Comparison of ENCODE assay signal across 16 cellular contexts in genomic region chr17:82890926-82891678, GRCh38. TPM values are rescaled to one million over a fixed set of nuclear protein-coding genes. Genes with fewer than 3 reads are reported as not detected.
DNase-seq lines count a peak whose midpoint lies in the region; ATAC-seq, FAIRE-seq and TF ChIP-seq lines count a peak whose summit lies in the region.
"Had no signal": no experiment of that assay in that cellular context is flagged by ENCODE, and none has a peak within 500 bp of the region (broad histone marks: within the 10 kb centered on the region; RNA-seq: fewer than 3 reads in every experiment).

No MANE protein-coding gene starts in this region.

- no TSS peak for BruUV-seq in K562 (replicated peaks; lab: Mats Ljungman, UMichigan)

- no peak overlapping the region for H3K4me2 ChIP-seq in K562 (ENCODE audit: insufficient read depth, low read length)

- H3K79me2 ChIP-seq in K562 (ENCODE audit: control insufficient read depth, insufficient read depth, low read length), result peaks cover 26% of the 10 kb centered on the region

- peaks cover 33% of the 10 kb centered on the region for H3K36me3 Mint-ChIP-seq in nephron (ENCODE audit: low read depth)

- H3K27ac Mint-ChIP-seq in nephron, result peak overlapping the region; percentile 86 to 92 (median 91)
- H3K27ac Mint-ChIP-seq: T-helper 1 cell treated with Interleukin-12 subunit alpha and Interleukin-12 subunit beta and Interleukin-4 antibody, amounts not matched to agents 30 μg/mL and 1 μg/mL, for 36 hours had no signal

- H3K27ac ChIP-seq in heart right ventricle, result peak overlapping the region in 8 of 10 donors; percentile 1 to 80 (median 53)
- H3K27ac ChIP-seq in K562 (ENCODE audit: extremely low read depth, low read depth, low read length), result no peak overlapping the region
- peak overlapping the region; percentile 86 for H3K27ac ChIP-seq in upper lobe of right lung
- H3K27ac ChIP-seq: thoracic aorta had no signal

- peak overlapping the region in 1 of 10 donors; percentile 7 for H3K4me3 ChIP-seq in heart right ventricle
- no peak overlapping the region for H3K4me3 ChIP-seq in K562
- H3K4me3 ChIP-seq in upper lobe of right lung, result no peak overlapping the region
- H3K4me3 ChIP-seq: HAP-1, thoracic aorta had no signal

- H3K9ac ChIP-seq in K562 (ENCODE audit: insufficient read depth in 1 of 2, low read depth in 2 of 2, low read length in 2 of 2), result 0 out of 4 replicates have a peak overlapping the region, but pooled peaks of 1 of the 2 experiments have one; percentile 39

- TF ChIP-seq POLR2A in K562 (conservative IDR thresholded peaks at IDR 0.05), result no peak

- H3K9me3 ChIP-seq in heart right ventricle, result no peaks in the 10 kb centered on the region
- no peaks in the 10 kb centered on the region for H3K9me3 ChIP-seq in K562 (replicated peaks; ENCODE audit: control insufficient read depth, insufficient read depth, low read depth, low read length)
- H3K9me3 ChIP-seq in upper lobe of right lung, result no peaks in the 10 kb centered on the region
- H3K9me3 ChIP-seq: HAP-1, thoracic aorta had no signal

- no peak for TF ChIP-seq EP300 in K562 (IDR thresholded peaks at IDR 0.05; ENCODE audit: low read length)

- ATAC-seq in heart right ventricle, result peak in 1 of 8 donors; percentile 34
- no peak for ATAC-seq in Right ventricle myocardium inferior
- no peak for ATAC-seq in K562
- ATAC-seq in upper lobe of right lung, result peak; percentile 0
- ATAC-seq in GM21619 (IDR thresholded peaks at IDR 0.05; ENCODE audit: unreplicated experiment), result no peak

- no peaks in the 10 kb centered on the region for H3K9me1 ChIP-seq in K562 (ENCODE audit: control insufficient read depth, insufficient read depth, low read length)

- 88 to 94% methylated on average over 29 of the region's 29 CpGs for WGBS in heart right ventricle, 2 donors
- 87% methylated on average over 27 of the region's 29 CpGs for WGBS in K562 (ENCODE audit: insufficient coverage, low coverage, missing lambda C conversion rate)

- in situ Hi-C loops in K562 (cut with MboI), result no loop called here

- FAIRE-seq in K562 (lab: Jason Lieb, UNC), result no peak
- FAIRE-seq: endothelial cell of umbilical vein had no signal

- H3K4me3 Mint-ChIP-seq in nephron, result peak overlapping the region; percentile 30 to 49 (median 37)
- H3K4me3 Mint-ChIP-seq: T-helper 1 cell treated with Interleukin-12 subunit alpha and Interleukin-12 subunit beta and Interleukin-4 antibody, amounts not matched to agents 30 μg/mL and 1 μg/mL, for 36 hours had no signal

- TF ChIP-seq RAD21 in K562 (CRISPR knock-in tag; conservative IDR thresholded peaks at IDR 0.05 in 1 of 2, IDR thresholded peaks at IDR 0.05 in 1 of 2), result no peak

- H3K36me3 ChIP-seq in heart right ventricle (peaks cover 0 to 49% (median 0%) of the 10 kb centered on the region in 9 donors), K562 (ENCODE audit: control insufficient read depth, insufficient read depth, low read length) (peaks cover 57% of the 10 kb centered on the region), upper lobe of right lung (no peaks in the 10 kb centered on the region)
- H3K36me3 ChIP-seq: thoracic aorta had no signal

- no peak overlapping the region for H2AFZ ChIP-seq in K562 (ENCODE audit: low read depth, low read length)

- H4K20me1 ChIP-seq in K562 (replicated peaks; ENCODE audit: control insufficient read depth, insufficient read depth, low read length), result no peaks in the 10 kb centered on the region

- H3K27me3 ChIP-seq in heart right ventricle (no peaks in the 10 kb centered on the region), K562 (ENCODE audit: control insufficient read depth in 2 of 2, insufficient read depth in 2 of 2, low read length in 2 of 2) (no peaks in the 10 kb centered on the region), upper lobe of right lung (no peaks in the 10 kb centered on the region)

- CTCF ChIA-PET in K562 (lab: Yijun Ruan, JAX; ENCODE audit: low intra/inter-chr PET ratio), result no interaction called here

- H3K4me1 ChIP-seq in heart right ventricle (peaks cover 14 to 73% (median 52%) of the 10 kb centered on the region in 9 donors), K562 (replicated peaks in 1 of 2; ENCODE audit: control insufficient read depth in 2 of 2, insufficient read depth in 2 of 2, low read length in 2 of 2) (peaks cover 13 to 42% of the 10 kb centered on the region in 2 experiments; a peak in 4 of 5 replicates), upper lobe of right lung (peaks cover 45% of the 10 kb centered on the region)
- H3K4me1 ChIP-seq: HAP-1 had no signal

- peak in 1 of 2 donors; percentile 8 for DNase-seq in heart right ventricle
- no peak for DNase-seq in Right ventricle myocardium inferior (ENCODE audit: missing footprints)
- no peak for DNase-seq in K562 (ENCODE audit: extremely low read depth in 1 of 4, low spot score in 3 of 4)
- DNase-seq in upper lobe of right lung, result no peak
- no peak for DNase-seq in mucosa of gallbladder (ENCODE audit: low spot score)
- no peak for DNase-seq in NCI-H82 (lab: John Stamatoyannopoulos, UW)
- DNase-seq: activated T-cell treated with anti-CD3 and anti-CD28 coated beads for 4 hours; islet precursor cell; stimulated activated CD4-positive, alpha-beta T cell treated with anti-CD3 and anti-CD28 coated beads, Interleukin-15, amount 100 ng/mL, for 24 hours had no signal

- H3K4me1 Mint-ChIP-seq in nephron, result peaks cover 69% of the 10 kb centered on the region

- intact Hi-C loops in heart right ventricle (cut with DNase I) (no loop called here), Right ventricle myocardium inferior (cut with DNase I) (no loop called here), K562 (cut with micrococcal nuclease) (no loop called here), upper lobe of right lung (cut with DNase I) (no loop called here)

- POLR2A ChIA-PET in K562 (lab: Yijun Ruan, JAX), result interaction anchor here (1.4 kb wide), 1 partner anchor 9 kb away, joined by 3 read pairs; no protein-coding TSS in a partner anchor

- H3K27me3 Mint-ChIP-seq in nephron (ENCODE audit: low read depth), result no peaks in the 10 kb centered on the region

- TF ChIP-seq CTCF in heart right ventricle (IDR thresholded peaks at IDR 0.05) (no peak), K562 (IDR thresholded peaks at IDR 0.05 in 2 of 3, conservative IDR thresholded peaks at IDR 0.05 in 1 of 3; ENCODE audit: insufficient read depth in 2 of 3, low read depth in 1 of 3, low read length in 3 of 3) (no peak), nephron (IDR thresholded peaks at IDR 0.05; ENCODE audit: unreplicated experiment in 3 of 3) (no peak), upper lobe of right lung (IDR thresholded peaks at IDR 0.05) (no peak)

- no peaks in the 10 kb centered on the region for H3K9me3 Mint-ChIP-seq in nephron
- H3K9me3 Mint-ChIP-seq: T-helper 1 cell treated with Interleukin-12 subunit alpha and Interleukin-12 subunit beta and Interleukin-4 antibody, amounts not matched to agents 30 μg/mL and 1 μg/mL, for 36 hours had no signal

RNA-seq across cellular contexts. Expression of gene ZNF750, which starts 51.3 kb away (rescaled TPM):
- total RNA-seq in heart right ventricle (under 1 TPM in 3 of 10 donors, not detected in 7; 0.11 to 0.20 (median 0.15) TPM), Right ventricle myocardium inferior (not detected), K562 (2014; rRNA removed) (not detected in 2 replicates), K562 (2014; rRNA removed; fragmentation: Illumina TruSeq; extraction: Trizol) (not detected in 2 replicates), K562 (2015; rRNA removed; fragmentation: Illumina TruSeq; extraction: Trizol) (not detected in 2 replicates), K562 (2021) (not detected in 2 replicates), upper lobe of right lung (5.6 TPM), mucosa of gallbladder (not detected)
- polyA plus RNA-seq in heart right ventricle (under 1 TPM; 0.14 to 0.15 TPM), K562 (2011; rRNA removed) (not detected in 2 replicates), K562 (2014; fragmentation: Illumina TruSeq; extraction: Trizol) (not detected in 2 replicates), K562 (2014; fragmentation: Nextera tagmentation; extraction: Ambion mirVana) (not detected), K562 (2014; rRNA removed) (not detected in 2 replicates)
- not detected in 2 replicates for total RNA-seq in K562 (2011; cell fraction: chromatin; rRNA removed; ENCODE audit: low replicate concordance)
- total RNA-seq in K562 (2011; cell fraction: nucleolus; rRNA removed), result not detected in 2 replicates
- not detected in 2 replicates for total RNA-seq in K562 (2011; cell fraction: nucleoplasm; rRNA removed)
- not detected in 2 replicates for polyA plus RNA-seq in K562 (2011; cell fraction: cytosol; rRNA removed)
- polyA plus RNA-seq in K562 (2011; cell fraction: nucleus; rRNA removed), result not detected in 2 replicates
- 0.07 TPM in 2 replicates for polyA plus RNA-seq in K562 (2012)
- not detected in 2 replicates for polyA minus RNA-seq in K562 (2011; rRNA and poly(A)+ RNA removed)
- not detected in 2 replicates for polyA minus RNA-seq in K562 (2011; cell fraction: cytosol; rRNA and poly(A)+ RNA removed)
- not detected in 2 replicates for polyA minus RNA-seq in K562 (2011; cell fraction: nucleus; rRNA and poly(A)+ RNA removed)
- total RNA-seq: cerebellum, thoracic aorta had no signal
